8 cellular contexts compared by ENCODE assay signal in genomic region chr10:26430641-26431163, GRCh38. TPM values are rescaled to one million over a fixed set of nuclear protein-coding genes. Genes with fewer than 3 reads are reported as not detected.
DNase-seq lines count a peak whose midpoint lies in the region; ATAC-seq and TF ChIP-seq lines count a peak whose summit lies in the region.

No MANE protein-coding gene starts in this region.

- H3K4me1 ChIP-seq in spleen (peaks cover 0 to 41% (median 19%) of the 10 kb centered on the region in 6 donors), ascending aorta (no peaks in the 10 kb centered on the region), transverse colon (no peaks in the 10 kb centered on the region)

- peak; percentile 25 for DNase-seq in stimulated activated CD4-positive, alpha-beta T cell treated with anti-CD3 and anti-CD28 coated beads, Interleukin-15, amount 100 ng/mL, for 24 hours
- no peak for DNase-seq in stimulated activated CD4-positive, alpha-beta T cell treated with anti-CD3 and anti-CD28 coated beads, Interleukin-2, amount 100 ng/mL, for 48 hours
- peak; percentile 77 for DNase-seq in SIG-M5 treated with dmso at 0.1 percent for 504 hours (lab: John Stamatoyannopoulos, UW; ENCODE audit: unreplicated experiment)
- DNase-seq in spleen = no peak
- no peak for DNase-seq in ascending aorta (ENCODE audit: low spot score in 2 of 2)
- DNase-seq in stimulated activated CD8-positive, alpha-beta memory T cell treated with anti-CD3 and anti-CD28 coated beads, Interleukin-4, amount 100 ng/mL, for 48 hours = no peak
- no peak for DNase-seq in transverse colon

- WGBS in spleen, 5 donors = 19 to 45% (median 32%) methylated on average over 4 of the region's 4 CpGs
- 25 to 33% methylated on average over 4 of the region's 4 CpGs for WGBS in transverse colon (ENCODE audit: low coverage in 1 of 2), 2 donors

- peak; percentile 94 for ATAC-seq in HG02943 (IDR thresholded peaks at IDR 0.05; ENCODE audit: low read depth, unreplicated experiment)

- H3K9me3 ChIP-seq in spleen = no peaks in the 10 kb centered on the region
- no peaks in the 10 kb centered on the region for H3K9me3 ChIP-seq in ascending aorta
- no peaks in the 10 kb centered on the region for H3K9me3 ChIP-seq in transverse colon

- H3K36me3 ChIP-seq in spleen (no peaks in the 10 kb centered on the region), ascending aorta (no peaks in the 10 kb centered on the region), transverse colon (no peaks in the 10 kb centered on the region)

- H3K27me3 ChIP-seq in spleen (replicated peaks in 1 of 7) (no peaks in the 10 kb centered on the region), ascending aorta (no peaks in the 10 kb centered on the region), transverse colon (no peaks in the 10 kb centered on the region)

- TF ChIP-seq POLR2A in spleen (IDR thresholded peaks at IDR 0.05) = no peak
- no peak for TF ChIP-seq POLR2A in transverse colon (IDR thresholded peaks at IDR 0.05)

- H3K4me3 ChIP-seq in spleen (peak overlapping the region in 1 of 8 donors; percentile 43), ascending aorta (no peak overlapping the region), transverse colon (no peak overlapping the region)

- in situ Hi-C loops in transverse colon (cut with MboI; ENCODE audit: low pct_ligation_motif_present in 1 of 4, low pct_unique_long_range_greater_than_20kb in 1 of 4, low sequenced_read_pairs in 3 of 4) = no loop called here

- no peak for TF ChIP-seq EP300 in transverse colon (IDR thresholded peaks at IDR 0.05; ENCODE audit: low read depth)

- H3K27ac ChIP-seq in spleen (peak overlapping the region; percentile 40 to 91 (median 86)), ascending aorta (no peak overlapping the region), transverse colon (peak overlapping the region in 2 of 4 donors; percentile 2 to 47)

- intact Hi-C loops in spleen (cut with DNase I; ENCODE audit: low total_unique reads) = no loop called here
- intact Hi-C loops in ascending aorta (cut with DNase I) = no loop called here
- intact Hi-C loops in transverse colon (cut with DNase I; ENCODE audit: low total_unique reads) = no loop called here

- no peak for TF ChIP-seq CTCF in spleen (IDR thresholded peaks at IDR 0.05 in 8 of 11, conservative IDR thresholded peaks at IDR 0.05 in 3 of 11)
- TF ChIP-seq CTCF in ascending aorta (IDR thresholded peaks at IDR 0.05) = no peak
- no peak for TF ChIP-seq CTCF in transverse colon (IDR thresholded peaks at IDR 0.05)

RNA-seq across cellular contexts. Expression of gene APBB1IP, which starts 7.4 kb away (rescaled TPM):
- total RNA-seq in spleen = 100 to 1,000 TPM in 1 of 7 donors, 10 to 100 TPM in 6; 67.8 to 136 (median 84.6) TPM
- polyA plus RNA-seq in spleen = 10 to 100 TPM; 19.7 to 24.9 (median 21.8) TPM
- total RNA-seq in ascending aorta = not detected
- 1 to 10 TPM in 3 of 4 donors, not detected in 1; 2.5 to 7.6 (median 6.4) TPM for total RNA-seq in transverse colon

Comparison
In these comparisons a context has a peak if more than half of its experiments do, and no peak if none do; other contexts are left out.
1. DNase-seq: peak in stimulated activated CD4-positive, alpha-beta T cell treated with anti-CD3 and anti-CD28 coated beads, Interleukin-15, amount 100 ng/mL, for 24 hours (single experiment) and SIG-M5 treated with dmso at 0.1 percent for 504 hours (single experiment); none in stimulated activated CD4-positive, alpha-beta T cell treated with anti-CD3 and anti-CD28 coated beads, Interleukin-2, amount 100 ng/mL, for 48 hours (0 of 2), spleen (single experiment), ascending aorta (0 of 2), stimulated activated CD8-positive, alpha-beta memory T cell treated with anti-CD3 and anti-CD28 coated beads, Interleukin-4, amount 100 ng/mL, for 48 hours (single experiment) and transverse colon (single experiment).
2. H3K27ac ChIP-seq: peak in spleen (8 of 8); none in ascending aorta (0 of 2).
3. RNA of gene APBB1IP, which starts 7.4 kb away (total RNA-seq): 67.8 to 136 TPM in spleen; 2.5 to 7.6 TPM in transverse colon and not detected in ascending aorta (single experiment); every median in the first group is over 4 times any median in the second.